12 cellular contexts compared by ENCODE assay signal in genomic region chr3:38084969-38085942, GRCh38. TPM values are rescaled to one million over a fixed set of nuclear protein-coding genes. Genes with fewer than 3 reads are reported as not detected.
DNase-seq lines count a peak whose midpoint lies in the region; ATAC-seq and TF ChIP-seq lines count a peak whose summit lies in the region.
"Had no signal": no experiment of that assay in that cellular context is flagged by ENCODE, and none has a peak within 500 bp of the region (broad histone marks: within the 10 kb centered on the region; RNA-seq: fewer than 3 reads in every experiment).

No MANE protein-coding gene starts in this region.

- H3K4me3 ChIP-seq in CD8-positive, alpha-beta memory T cell (ENCODE audit: low read length) = no peak overlapping the region
- no peak overlapping the region for H3K4me3 ChIP-seq in MM.1S (ENCODE audit: low read length)
- peak overlapping the region in 1 of 2 donors; percentile 68 for H3K4me3 ChIP-seq in neuronal stem cell (ENCODE audit: low read length in 2 of 2)
- H3K4me3 ChIP-seq: gastrocnemius medialis, pancreas, tibial artery had no signal

- H3F3A ChIP-seq in MM.1S (ENCODE audit: insufficient read depth, low read length) = no peaks in the 10 kb centered on the region

- H2BK20ac ChIP-seq in H9 (ENCODE audit: low read depth, low read length, poor library complexity, severe bottlenecking) = no peak overlapping the region

- H2BK120ac ChIP-seq in neuronal stem cell (ENCODE audit: low read depth, low read length) = no peak overlapping the region
- H2BK120ac ChIP-seq in H9 (ENCODE audit: low read depth, low read length, poor library complexity, severe bottlenecking) = no peak overlapping the region

- H3K36me3 Mint-ChIP-seq in CD8-positive, alpha-beta memory T cell = peaks cover 0 to 4% (median 4%) of the 10 kb centered on the region in 3 donors
- peaks cover 13 to 18% (median 17%) of the 10 kb centered on the region in 3 experiments for H3K36me3 Mint-ChIP-seq in H9 (ENCODE audit: insufficient read depth in 1 of 3, low read depth in 3 of 3)

- CTCF ChIA-PET in CD8-positive, alpha-beta memory T cell (lab: Charles Lee) = no interaction called here

- H2BK5ac ChIP-seq in neuronal stem cell (ENCODE audit: low read length) (no peak overlapping the region), H9 (ENCODE audit: insufficient read length, low read length) (no peak overlapping the region)

- H3K36me3 ChIP-seq in CD8-positive, alpha-beta memory T cell (ENCODE audit: insufficient read depth, low read length) = no peaks in the 10 kb centered on the region
- H3K36me3 ChIP-seq in MM.1S (replicated peaks; ENCODE audit: insufficient read depth, low read length) = no peaks in the 10 kb centered on the region
- H3K36me3 ChIP-seq in neuronal stem cell (replicated peaks in 1 of 2; ENCODE audit: control insufficient read depth in 2 of 2, insufficient read depth in 2 of 2, low read length in 2 of 2) = no peaks in the 10 kb centered on the region
- H3K36me3 ChIP-seq: gastrocnemius medialis, pancreas, tibial artery had no signal

- WGBS in neuronal stem cell (ENCODE audit: extremely low coverage in 2 of 2, insufficient read length in 2 of 2, insufficient replicate concordance in 1 of 2), 2 donors = no CpG with 5 or more reads among the region's 14 CpGs
- WGBS in H9 (ENCODE audit: extremely low coverage, insufficient read length, low lambda C conversion rate) = no CpG with 5 or more reads among the region's 14 CpGs

- H3K18ac ChIP-seq in neuronal stem cell (ENCODE audit: low read length) = peak overlapping the region; percentile 80
- no peak overlapping the region for H3K18ac ChIP-seq in H9 (ENCODE audit: insufficient read length, low read depth, low read length)

- H3K27ac Mint-ChIP-seq in CD8-positive, alpha-beta memory T cell = peak overlapping the region; percentile 15 to 92 (median 77)
- no peak overlapping the region for H3K27ac Mint-ChIP-seq in H9

- H3K9me2 ChIP-seq in MM.1S (replicated peaks; ENCODE audit: insufficient read depth, low read length) = no peaks in the 10 kb centered on the region

- H4K8ac ChIP-seq in neuronal stem cell (ENCODE audit: low read depth, low read length) (no peak overlapping the region), H9 (replicated peaks; ENCODE audit: insufficient read length, low read depth, low read length) (no peak overlapping the region)

- H3K27me3 Mint-ChIP-seq in CD8-positive, alpha-beta memory T cell = peaks cover 0 to 2% of the 10 kb centered on the region in 2 donors
- peaks cover 6% of the 10 kb centered on the region for H3K27me3 Mint-ChIP-seq in H9 (ENCODE audit: low read depth)

- H3K4me3 Mint-ChIP-seq in CD8-positive, alpha-beta memory T cell = peak overlapping the region in 4 of 7 donors; percentile 1 to 69 (median 34)
- no peak overlapping the region; a peak in 1 of 5 replicates for H3K4me3 Mint-ChIP-seq in H9

- H3T11ph ChIP-seq in H9 (ENCODE audit: low read length) = no peak overlapping the region

- H3K27ac ChIP-seq in CD8-positive, alpha-beta memory T cell (ENCODE audit: low read depth, low read length) = no peak overlapping the region
- H3K27ac ChIP-seq in MM.1S (ENCODE audit: low read length) = 0 out of 2 replicates have a peak overlapping the region, but pooled peaks have one; percentile 24
- H3K27ac ChIP-seq in neuronal stem cell (replicated peaks; ENCODE audit: low read length) = no peak overlapping the region
- H3K27ac ChIP-seq in H9 (ENCODE audit: insufficient read length, low read depth, low read length) = no peak overlapping the region
- H3K27ac ChIP-seq: gastrocnemius medialis, pancreas, tibial artery had no signal

- POLR2A ChIA-PET in CD8-positive, alpha-beta memory T cell (lab: Charles Lee) = no interaction called here

- H3K14ac ChIP-seq in neuronal stem cell (ENCODE audit: low read length) (no peak overlapping the region), H9 (ENCODE audit: insufficient read depth, low read length) (no peak overlapping the region)

- H4K5ac ChIP-seq in H9 (ENCODE audit: insufficient read length, low read depth, low read length) = no peak overlapping the region

- no peaks in the 10 kb centered on the region for H3K23me2 ChIP-seq in H9 (ENCODE audit: insufficient read length, low read depth, low read length, poor library complexity, severe bottlenecking)

- no peaks in the 10 kb centered on the region for H3K79me2 ChIP-seq in MM.1S (ENCODE audit: low read length)
- no peaks in the 10 kb centered on the region for H3K79me2 ChIP-seq in H9 (ENCODE audit: insufficient read depth, low read length)

- H4K91ac ChIP-seq in neuronal stem cell (ENCODE audit: low read depth, low read length, poor library complexity) = no peak overlapping the region
- no peak overlapping the region for H4K91ac ChIP-seq in H9 (ENCODE audit: insufficient read length, low read depth, low read length)

- H3K4me2 ChIP-seq in MM.1S (ENCODE audit: low read depth, low read length) (no peak overlapping the region), neuronal stem cell (ENCODE audit: insufficient read depth, low read length, poor library complexity, severe bottlenecking) (no peak overlapping the region), H9 (ENCODE audit: insufficient read depth, insufficient read length, low read length) (no peak overlapping the region)

- H2BK12ac ChIP-seq in neuronal stem cell (ENCODE audit: low read length) (no peak overlapping the region), H9 (ENCODE audit: insufficient read length, low read depth, low read length) (no peak overlapping the region)

- H3K23ac ChIP-seq in neuronal stem cell (ENCODE audit: low read depth, low read length, poor library complexity) = no peak overlapping the region
- no peak overlapping the region for H3K23ac ChIP-seq in H9 (ENCODE audit: insufficient read length, low read depth, low read length)

- H3K4me1 ChIP-seq in CD8-positive, alpha-beta memory T cell (ENCODE audit: insufficient read depth, low read length) = no peaks in the 10 kb centered on the region
- no peaks in the 10 kb centered on the region for H3K4me1 ChIP-seq in MM.1S (ENCODE audit: low read length)
- no peaks in the 10 kb centered on the region for H3K4me1 ChIP-seq in neuronal stem cell (ENCODE audit: control insufficient read depth in 2 of 2, insufficient read depth in 1 of 2, low read depth in 1 of 2, low read length in 2 of 2)
- H3K4me1 ChIP-seq in H9 (ENCODE audit: insufficient read depth, low read length) = no peaks in the 10 kb centered on the region
- H3K4me1 ChIP-seq: gastrocnemius medialis, pancreas, tibial artery had no signal

- H2BK15ac ChIP-seq in neuronal stem cell (ENCODE audit: low read length) (no peak overlapping the region), H9 (ENCODE audit: low read depth, low read length) (no peak overlapping the region)

- H3K4ac ChIP-seq in neuronal stem cell (ENCODE audit: low read length) = no peak overlapping the region
- H3K4ac ChIP-seq in H9 (ENCODE audit: low read depth, low read length) = no peak overlapping the region

- H3K4me1 Mint-ChIP-seq in CD8-positive, alpha-beta memory T cell = peaks cover 0 to 8% (median 6%) of the 10 kb centered on the region in 3 donors
- H3K4me1 Mint-ChIP-seq in H9 = peaks cover 3% of the 10 kb centered on the region in 2 experiments; a peak in 3 of 4 replicates

- no peak for ATAC-seq in HG02642 (IDR thresholded peaks at IDR 0.05; ENCODE audit: poor library complexity, unreplicated experiment)

- H3K9ac ChIP-seq in MM.1S (ENCODE audit: low read length) (no peak overlapping the region), neuronal stem cell (ENCODE audit: low read depth, low read length, poor library complexity) (no peak overlapping the region), H9 (ENCODE audit: extremely low read depth, insufficient read length, low read length) (no peak overlapping the region)

- H4K20me1 ChIP-seq in MM.1S (ENCODE audit: insufficient read depth, low read length) (no peaks in the 10 kb centered on the region), H9 (ENCODE audit: control insufficient read depth, insufficient read depth, insufficient read length) (no peaks in the 10 kb centered on the region)

- peak in 1 of 5 donors; percentile 8 for DNase-seq in CD8-positive, alpha-beta memory T cell
- DNase-seq in MM.1S (no peak), neuronal stem cell (ENCODE audit: low spot score) (no peak), H9 (no peak), UCSD-AML1 (lab: John Stamatoyannopoulos, UW; ENCODE audit: unreplicated experiment) (no peak), medulla oblongata (ENCODE audit: extremely low spot score) (no peak)
- DNase-seq in central memory CD4-positive, alpha-beta T cell = peak; percentile 31
- DNase-seq: gastrocnemius medialis, NCI-H1436, tibial artery had no signal

- H3K27me3 ChIP-seq in CD8-positive, alpha-beta memory T cell (ENCODE audit: insufficient read depth, low read length, poor library complexity, severe bottlenecking) = no peaks in the 10 kb centered on the region
- H3K27me3 ChIP-seq in MM.1S (replicated peaks; ENCODE audit: insufficient read depth, low read length) (no peaks in the 10 kb centered on the region), neuronal stem cell (ENCODE audit: control insufficient read depth in 3 of 3, insufficient read depth in 3 of 3, low read depth in 1 of 3, low read length in 3 of 3) (peaks cover 0 to 2% (median 0%) of the 10 kb centered on the region in 3 experiments), H9 (ENCODE audit: insufficient read depth, low read length) (no peaks in the 10 kb centered on the region; the same call in 1 of the 2 replicates)
- H3K27me3 ChIP-seq: gastrocnemius medialis, pancreas, tibial artery had no signal

- H3K9me3 Mint-ChIP-seq in CD8-positive, alpha-beta memory T cell = peaks cover 9 to 15% (median 10%) of the 10 kb centered on the region in 5 donors
- peaks cover 24 to 28% of the 10 kb centered on the region in 2 experiments for H3K9me3 Mint-ChIP-seq in H9

- no peak overlapping the region for H3K56ac ChIP-seq in H9 (ENCODE audit: insufficient read length, low read depth, low read length)

- H3K79me1 ChIP-seq in neuronal stem cell (ENCODE audit: low read depth, low read length) (no peaks in the 10 kb centered on the region), H9 (ENCODE audit: insufficient read depth, low read depth, low read length, poor library complexity, severe bottlenecking) (no peaks in the 10 kb centered on the region)

- H2AFZ ChIP-seq in MM.1S (ENCODE audit: low read length) (no peak overlapping the region), neuronal stem cell (ENCODE audit: low read length) (no peak overlapping the region), H9 (ENCODE audit: low read length) (no peak overlapping the region)

- TF ChIP-seq CTCF in MM.1S (IDR thresholded peaks at IDR 0.05; ENCODE audit: low read length) = no peak
- no peak for TF ChIP-seq CTCF in H9 (conservative IDR thresholded peaks at IDR 0.05)

- H3K9me3 ChIP-seq in CD8-positive, alpha-beta memory T cell (ENCODE audit: low read length) = peaks cover 8% of the 10 kb centered on the region
- H3K9me3 ChIP-seq in MM.1S (replicated peaks; ENCODE audit: insufficient read depth, low read length) (no peaks in the 10 kb centered on the region), neuronal stem cell (replicated peaks in 1 of 2; ENCODE audit: control insufficient read depth in 2 of 2, insufficient read depth in 1 of 2, low read depth in 1 of 2, low read length in 2 of 2) (peaks cover 5 to 6% of the 10 kb centered on the region in 2 donors), H9 (ENCODE audit: control insufficient read depth, low read depth, low read length) (peaks cover 6% of the 10 kb centered on the region)
- H3K9me3 ChIP-seq: gastrocnemius medialis, pancreas had no signal

- H2AK5ac ChIP-seq in neuronal stem cell (ENCODE audit: low read depth, low read length) (no peak overlapping the region), H9 (ENCODE audit: insufficient read length, low read length) (no peak overlapping the region)

RNA-seq across cellular contexts. Expression of gene DLEC1, which starts 46.2 kb away (rescaled TPM):
- 1 to 10 TPM; 1.0 to 1.3 TPM for total RNA-seq in CD8-positive, alpha-beta memory T cell
- 0.56 TPM for polyA plus RNA-seq in CD8-positive, alpha-beta memory T cell
- polyA plus RNA-seq in neuronal stem cell (2013, experiment 1 of 2) = 2.5 TPM
- 2.5 TPM for polyA plus RNA-seq in neuronal stem cell (2013, experiment 2 of 2)
- total RNA-seq in H9 (2021) = 2.0 and 2.1 TPM in 2 replicates
- total RNA-seq: gastrocnemius medialis had no signal

RNA-seq across cellular contexts. Expression of gene ACAA1, which starts 51.7 kb away (rescaled TPM):
- total RNA-seq in CD8-positive, alpha-beta memory T cell = 10 to 100 TPM; 67.1 to 67.4 TPM
- 49.0 TPM for polyA plus RNA-seq in CD8-positive, alpha-beta memory T cell
- 11.6 TPM for polyA plus RNA-seq in neuronal stem cell (2013, experiment 1 of 2)
- 11.5 TPM for polyA plus RNA-seq in neuronal stem cell (2013, experiment 2 of 2)
- 41.9 and 44.3 TPM in 2 replicates for total RNA-seq in H9 (2021)

RNA-seq across cellular contexts. Expression of gene MYD88, which starts 53.2 kb away (rescaled TPM):
- 10 to 100 TPM; 32.9 to 35.9 TPM for total RNA-seq in CD8-positive, alpha-beta memory T cell
- polyA plus RNA-seq in CD8-positive, alpha-beta memory T cell = 108 TPM
- polyA plus RNA-seq in neuronal stem cell (2013, experiment 1 of 2) = 20.8 TPM
- polyA plus RNA-seq in neuronal stem cell (2013, experiment 2 of 2) = 20.5 TPM
- 33.4 and 34.2 TPM in 2 replicates for total RNA-seq in H9 (2021)

RNA-seq across cellular contexts. Expression of gene PLCD1, which starts 55.8 kb away (rescaled TPM):
- 10 to 100 TPM; 12.8 to 18.5 TPM for total RNA-seq in CD8-positive, alpha-beta memory T cell
- 36.4 TPM for polyA plus RNA-seq in CD8-positive, alpha-beta memory T cell
- polyA plus RNA-seq in neuronal stem cell (2013, experiment 1 of 2) = 41.7 TPM
- polyA plus RNA-seq in neuronal stem cell (2013, experiment 2 of 2) = 41.2 TPM
- total RNA-seq in H9 (2021) = 27.1 and 36.9 TPM in 2 replicates

Comparison
In these comparisons a context has a peak if more than half of its experiments do, and no peak if none do; other contexts are left out.
1. H3K27ac Mint-ChIP-seq: peak in CD8-positive, alpha-beta memory T cell (8 of 8); none in H9 (0 of 3).
2. H3K4me3 Mint-ChIP-seq: peak in CD8-positive, alpha-beta memory T cell (4 of 7); none in H9 (0 of 2).